Comparison of ENCODE assay signal across 21 cellular contexts in the genomic region with DNA sequence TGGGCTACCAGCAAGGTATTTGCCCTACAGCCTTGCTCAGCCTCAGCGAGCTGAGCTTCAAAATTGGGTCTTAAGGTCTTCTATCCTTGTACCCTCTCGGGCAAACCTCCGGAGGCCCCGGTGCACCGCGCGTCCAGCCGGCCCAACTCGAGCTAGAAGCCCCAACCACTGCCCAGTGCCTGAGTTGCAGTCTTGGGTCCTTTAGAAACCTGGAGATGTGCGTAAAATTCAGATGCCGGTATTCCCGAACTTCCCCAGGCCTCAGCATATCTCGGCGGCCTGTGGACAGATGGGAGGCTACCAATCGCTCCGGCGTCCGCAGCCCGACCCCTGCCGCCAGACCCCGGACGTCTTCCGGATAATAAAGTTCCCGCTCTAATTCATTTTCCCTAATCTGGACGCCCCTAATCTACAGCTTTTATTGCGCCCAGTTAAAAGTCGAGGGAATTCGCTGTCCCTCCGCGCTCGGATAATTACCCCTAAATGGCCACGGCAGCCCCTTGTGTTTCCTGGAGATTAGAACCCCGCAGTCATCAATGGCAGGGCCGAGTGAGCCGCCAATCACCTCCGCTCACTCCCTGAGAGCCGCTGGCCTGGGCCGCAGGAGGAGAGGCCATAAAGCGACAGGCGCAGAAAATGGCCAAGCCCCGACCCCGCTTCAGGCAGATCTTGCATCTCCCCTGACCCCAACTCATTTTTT. TPM values are rescaled to one million over a fixed set of nuclear protein-coding genes. Genes with fewer than 3 reads are reported as not detected.
A peak's percentile ranks its signal among the peaks of the same experiment; 100 is the strongest.
DNase-seq lines count a peak whose midpoint lies in the region; ATAC-seq and TF ChIP-seq lines count a peak whose summit lies in the region.
"Had no signal": no experiment of that assay in that cellular context is flagged by ENCODE, and none has a peak within 500 bp of the region (broad histone marks: within the 10 kb centered on the region; RNA-seq: fewer than 3 reads in every experiment).

No MANE protein-coding gene starts in this region.

- H3K9me3 ChIP-seq in CD4-positive, alpha-beta T cell (ENCODE audit: control insufficient read depth, low read length), result no peaks in the 10 kb centered on the region
- H3K9me3 ChIP-seq: breast epithelium, Caco-2, SJSA1 had no signal

- H3K36me3 Mint-ChIP-seq in CD4-positive, alpha-beta T cell (ENCODE audit: low read depth), result no peaks in the 10 kb centered on the region
- H3K36me3 Mint-ChIP-seq in endothelial cell (ENCODE audit: low read depth, unreplicated experiment) (peaks cover 12% of the 10 kb centered on the region), nephron (ENCODE audit: low read depth) (no peaks in the 10 kb centered on the region)

- peaks cover 87% of the 10 kb centered on the region for H3K27me3 Mint-ChIP-seq in CD4-positive, alpha-beta T cell
- H3K27me3 Mint-ChIP-seq in endothelial cell (ENCODE audit: unreplicated experiment) (peaks cover 31% of the 10 kb centered on the region), nephron (ENCODE audit: low read depth) (peaks cover 92% of the 10 kb centered on the region)

- CTCF ChIA-PET in CD4-positive, alpha-beta T cell (lab: Charles Lee), result no interaction called here

- no peak overlapping the region for H3K27ac ChIP-seq in CD4-positive, alpha-beta T cell (ENCODE audit: low read depth, low read length)
- H3K27ac ChIP-seq: breast epithelium, SJSA1, skin epidermis had no signal

- H3K4me3 Mint-ChIP-seq in CD4-positive, alpha-beta T cell, result peak overlapping the region; percentile 38
- H3K4me3 Mint-ChIP-seq in endothelial cell (ENCODE audit: unreplicated experiment) (peak overlapping the region; percentile 80), nephron (peak overlapping the region; percentile 60 to 85 (median 83))
- H3K4me3 Mint-ChIP-seq: activated CD4-positive, alpha-beta T cell treated with anti-CD3 and anti-CD28 coated beads for 36 hours had no signal

- DNase-seq in CD4-positive, alpha-beta T cell, result no peak
- DNase-seq in H7, result peak; percentile 78
- no peak for DNase-seq in endothelial cell (ENCODE audit: low spot score)
- no peak for DNase-seq in NCI-H2171 treated with DMSO at 0.1 percent for 48 hours (lab: John Stamatoyannopoulos, UW)
- no peak for DNase-seq in DMS79 (lab: John Stamatoyannopoulos, UW)
- DNase-seq in DMS153 treated with DMSO at 0.1 percent for 48 hours (lab: John Stamatoyannopoulos, UW; ENCODE audit: unreplicated experiment), result no peak
- DNase-seq in NCI-H1417 treated with DMSO at 0.1 percent for 48 hours (lab: John Stamatoyannopoulos, UW), result no peak
- DNase-seq: activated CD4-positive, alpha-beta T cell treated with anti-CD3 and anti-CD28 coated beads for 36 hours; activated T-cell treated with anti-CD3 and anti-CD28 coated beads for 4 hours; Caco-2; Karpas-422; left ventricle myocardium superior; NCI-H1105 treated with DMSO at 0.1 percent for 48 hours; NCI-H748 treated with DMSO at 0.1 percent for 48 hours; stimulated activated CD4-positive, alpha-beta T cell treated with anti-CD3 and anti-CD28 coated beads, Interleukin-4, amount 100 ng/mL, for 24 hours; T1000 had no signal

- no peak for ATAC-seq in CD4-positive, alpha-beta T cell (ENCODE audit: poor library complexity)
- ATAC-seq: activated CD4-positive, alpha-beta T cell treated with anti-CD3 and anti-CD28 coated beads for 36 hours; esophagus mucosa; left ventricle myocardium superior had no signal

- intact Hi-C loops in CD4-positive, alpha-beta T cell (cut with DNase I, micrococcal nuclease), result no loop called here

- H3K27me3 ChIP-seq in CD4-positive, alpha-beta T cell (ENCODE audit: control insufficient read depth, insufficient read depth, low read length), result peaks cover 92% of the 10 kb centered on the region
- H3K27me3 ChIP-seq in H7 (ENCODE audit: control insufficient read depth, insufficient read depth, low read length), result peaks cover 97% of the 10 kb centered on the region
- H3K27me3 ChIP-seq: SJSA1 had no signal

- H3K36me3 ChIP-seq in H7 (replicated peaks; ENCODE audit: control insufficient read depth, insufficient read depth, low read length), result no peaks in the 10 kb centered on the region
- H3K36me3 ChIP-seq: breast epithelium, SJSA1 had no signal

- no peaks in the 10 kb centered on the region for H3K9me3 Mint-ChIP-seq in CD4-positive, alpha-beta T cell
- H3K9me3 Mint-ChIP-seq in endothelial cell (ENCODE audit: unreplicated experiment) (no peaks in the 10 kb centered on the region), nephron (no peaks in the 10 kb centered on the region)

- H3K27ac Mint-ChIP-seq in CD4-positive, alpha-beta T cell, result no peak overlapping the region
- H3K27ac Mint-ChIP-seq in endothelial cell (ENCODE audit: unreplicated experiment) (peak overlapping the region; percentile 73), nephron (no peak overlapping the region)
- H3K27ac Mint-ChIP-seq: activated CD4-positive, alpha-beta T cell treated with anti-CD3 and anti-CD28 coated beads for 36 hours had no signal

- TF ChIP-seq CTCF in CD4-positive, alpha-beta T cell (IDR thresholded peaks at IDR 0.05), result no peak
- no peak for TF ChIP-seq CTCF in endothelial cell (IDR thresholded peaks at IDR 0.05; ENCODE audit: unreplicated experiment)
- no peak for TF ChIP-seq CTCF in nephron (IDR thresholded peaks at IDR 0.05; ENCODE audit: unreplicated experiment in 3 of 3)

- POLR2A ChIA-PET in CD4-positive, alpha-beta T cell (lab: Charles Lee), result no interaction called here

- no peak overlapping the region for H3K4me3 ChIP-seq in H7 (ENCODE audit: insufficient read depth, low read depth, low read length)
- H3K4me3 ChIP-seq: SJSA1, skin epidermis had no signal

- peaks cover 57% of the 10 kb centered on the region for H3K4me1 Mint-ChIP-seq in CD4-positive, alpha-beta T cell (ENCODE audit: low read depth)
- H3K4me1 Mint-ChIP-seq in endothelial cell (ENCODE audit: unreplicated experiment) (peaks cover 56% of the 10 kb centered on the region), nephron (peaks cover 56% of the 10 kb centered on the region)

RNA-seq across cellular contexts. Expression of gene MSX1, which starts 1.5 kb away (rescaled TPM):
- not detected for total RNA-seq in CD4-positive, alpha-beta T cell
- total RNA-seq in H7 (2014; rRNA removed; shearing (Covaris generic)), result 0.07 and 0.67 TPM in 2 replicates
- total RNA-seq in endothelial cell (ENCODE audit: unreplicated experiment), result 17.4 TPM

Comparison
In these comparisons a context has a peak if more than half of its experiments do, and no peak if none do; other contexts are left out.
1. RNA of gene MSX1, which starts 1.5 kb away (total RNA-seq): 17.4 TPM in endothelial cell (single experiment); not detected in CD4-positive, alpha-beta T cell and 0.07 to 0.67 TPM in H7; every median in the first group is over 10 times any median in the second.
2. Peak in every context shown above with its lines, with median percentiles within 50 percentile points of each other: H3K4me3 Mint-ChIP-seq.